ENCODE assay signal across 21 cellular contexts in the genomic region with DNA sequence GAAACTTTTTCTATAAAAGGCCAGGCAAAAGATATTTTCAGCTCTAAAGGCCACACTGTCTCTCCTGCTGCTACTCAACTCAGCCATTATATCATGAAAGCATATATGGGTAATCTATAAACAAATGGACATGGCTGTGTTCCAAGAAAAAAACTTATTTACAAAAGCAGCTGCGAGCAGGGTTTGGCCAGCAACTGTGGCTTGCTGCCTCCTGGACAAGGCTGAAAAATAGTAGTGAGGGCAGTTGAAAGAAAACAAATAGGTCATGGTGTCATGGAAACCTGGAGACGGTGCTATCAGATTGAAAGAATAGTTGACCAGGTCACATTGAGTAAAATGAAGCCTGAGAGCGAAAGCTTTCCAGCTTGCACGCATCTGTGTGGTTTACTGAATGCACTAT.
DNase-seq lines count a peak whose midpoint lies in the region; TF ChIP-seq lines count a peak whose summit lies in the region.
"Had no signal": no experiment of that assay in that cellular context is flagged by ENCODE, and none has a peak within 500 bp of the region (broad histone marks: within the 10 kb centered on the region; RNA-seq: fewer than 3 reads in every experiment).

No MANE protein-coding gene starts in this region.

- no peak overlapping the region for H3K4me3 Mint-ChIP-seq in progenitor cell of endocrine pancreas (ENCODE audit: low read depth)
- H3K4me3 Mint-ChIP-seq: B cell, natural killer cell had no signal

- no peak for TF ChIP-seq CTCF in progenitor cell of endocrine pancreas (IDR thresholded peaks at IDR 0.05; ENCODE audit: unreplicated experiment)

- DNase-seq in LHCN-M2 (ENCODE audit: low read depth) (peak; percentile 26), NCI-H2196 treated with DMSO at 0.1 percent for 48 hours (lab: John Stamatoyannopoulos, UW; ENCODE audit: unreplicated experiment) (peak; percentile 51), dermis blood vessel endothelial cell (peak; percentile 10), progenitor cell of endocrine pancreas (ENCODE audit: low spot score, unreplicated experiment) (no peak), iPS-NIHi11 (ENCODE audit: low spot score) (no peak), NCI-H1930 (lab: John Stamatoyannopoulos, UW) (no peak), HK-2 (ENCODE audit: unreplicated experiment) (no peak)
- DNase-seq: activated CD4-positive, alpha-beta T cell treated with anti-CD3 and anti-CD28 coated beads for 1 hour; central memory CD4-positive, alpha-beta T cell; effector CD4-positive, alpha-beta T cell; GF-D8; glutamatergic neuron; KBM-7; mammary epithelial cell; natural killer cell; NCI-H446 treated with DMSO at 0.1 percent for 48 hours; OCI-M1; small intestine; stimulated activated CD8-positive, alpha-beta memory T cell treated with anti-CD3 and anti-CD28 coated beads, Interleukin-4, amount 100 ng/mL, for 48 hours; T1000 had no signal

- H3K27ac Mint-ChIP-seq in progenitor cell of endocrine pancreas, result peak overlapping the region; percentile 29
- H3K27ac Mint-ChIP-seq: B cell, natural killer cell had no signal

- peaks cover 24% of the 10 kb centered on the region for H3K4me1 Mint-ChIP-seq in progenitor cell of endocrine pancreas (ENCODE audit: low read depth)
- H3K4me1 Mint-ChIP-seq: B cell, natural killer cell had no signal

- peaks cover 7% of the 10 kb centered on the region for H3K36me3 Mint-ChIP-seq in progenitor cell of endocrine pancreas (ENCODE audit: insufficient read depth)
- H3K36me3 Mint-ChIP-seq: natural killer cell had no signal

- H3K9me3 Mint-ChIP-seq in progenitor cell of endocrine pancreas (ENCODE audit: low read depth), result peaks cover 10% of the 10 kb centered on the region

- H3K27me3 Mint-ChIP-seq in progenitor cell of endocrine pancreas, result no peaks in the 10 kb centered on the region
- H3K27me3 Mint-ChIP-seq: B cell had no signal

Comparison
In these comparisons a context has a peak if more than half of its experiments do, and no peak if none do; other contexts are left out.
1. DNase-seq: peak in LHCN-M2 (single experiment), NCI-H2196 treated with DMSO at 0.1 percent for 48 hours (single experiment) and dermis blood vessel endothelial cell (single experiment); none in progenitor cell of endocrine pancreas (single experiment), iPS-NIHi11 (single experiment), NCI-H1930 (0 of 2) and HK-2 (single experiment).